In genomic region chr7:124810605-124811004, GRCh38 we compare ENCODE assay signal across 30 cellular contexts. TPM values are rescaled to one million over a fixed set of nuclear protein-coding genes. Genes with fewer than 3 reads are reported as not detected.
"Had no signal": no experiment of that assay in that cellular context is flagged by ENCODE, and none has a peak within 500 bp of the region (broad histone marks: within the 10 kb centered on the region; RNA-seq: fewer than 3 reads in every experiment).

No MANE protein-coding gene starts in this region.

- H3K27ac ChIP-seq: ascending aorta, body of pancreas, SJSA1 had no signal

- H3K27ac Mint-ChIP-seq: activated B cell treated with CpG ODN at 0.5 μM for 24 hours; activated CD4-positive, alpha-beta T cell treated with anti-CD3 and anti-CD28 coated beads, Interleukin-2, amount 10 ng/mL, durations not matched to agents 24 days and 14 days; activated CD8-positive, alpha-beta memory T cell treated with anti-CD3 and anti-CD28 coated beads, Interleukin-2, amount 10 ng/mL, durations not matched to agents 7 days and 5 days; activated naive CD4-positive, alpha-beta T cell treated with anti-CD3 and anti-CD28 coated beads, Interleukin-2, amount 50 U/mL, for 72 hours; activated naive CD8-positive, alpha-beta T cell treated with anti-CD3 and anti-CD28 coated beads, Interleukin-2, amount 50 U/mL, for 24 hours; activated T-cell treated with anti-CD3 and anti-CD28 coated beads, Interleukin-2, amount 50 U/mL, for 24 hours; activated T-helper 1 cell treated with anti-CD3 and anti-CD28 coated beads, Interleukin-12 subunit alpha, Interleukin-12 subunit beta, Interleukin-2, Interleukin-4 antibody, amounts not matched to agents 30 ng/mL and 10 ng/mL and 1 ng/mL, durations not matched to agents 14 hours and 24 hours and 36 hours; T-helper 1 cell treated with Interleukin-12 subunit alpha and Interleukin-12 subunit beta and Interleukin-4 antibody, amounts not matched to agents 30 μg/mL and 1 μg/mL, for 36 hours had no signal

- H3K27me3 ChIP-seq: ascending aorta, body of pancreas had no signal

- H3K4me3 ChIP-seq: ascending aorta, body of pancreas, SJSA1 had no signal

- H3K4me1 Mint-ChIP-seq: activated B cell treated with CpG ODN at 0.5 μM for 24 hours; activated CD4-positive, alpha-beta T cell treated with anti-CD3 and anti-CD28 coated beads, Interleukin-2, amount 10 ng/mL, durations not matched to agents 24 days and 14 days; activated CD8-positive, alpha-beta memory T cell treated with anti-CD3 and anti-CD28 coated beads, Interleukin-2, amount 10 ng/mL, durations not matched to agents 7 days and 5 days; activated naive CD8-positive, alpha-beta T cell treated with anti-CD3 and anti-CD28 coated beads, Interleukin-2, amount 50 U/mL, for 24 hours had no signal

- DNase-seq: activated B cell treated with CpG ODN at 0.5 μM for 24 hours; activated CD4-positive, alpha-beta T cell treated with anti-CD3 and anti-CD28 coated beads for 1 hour; activated CD4-positive, alpha-beta T cell treated with anti-CD3 and anti-CD28 coated beads, Interleukin-2, amount 10 ng/mL, durations not matched to agents 24 days and 14 days; activated CD4-positive, alpha-beta T cell treated with anti-CD3 and anti-CD28 coated beads, Interleukin-2, amount 50 U/mL, for 48 hours; activated CD8-positive, alpha-beta memory T cell treated with anti-CD3 and anti-CD28 coated beads, Interleukin-2, amount 10 ng/mL, durations not matched to agents 7 days and 5 days; activated effector memory CD4-positive, alpha-beta T cell treated with Interleukin-2 at 50 U/mL for 16 hours; activated naive CD4-positive, alpha-beta T cell treated with Interleukin-2 at 50 U/mL for 16 hours; activated naive CD8-positive, alpha-beta T cell treated with anti-CD3 and anti-CD28 coated beads, Interleukin-2, amount 50 U/mL, for 24 hours; activated T-cell treated with anti-CD3 and anti-CD28 coated beads, Interleukin-2, amount 50 U/mL, for 24 hours; amniotic stem cell; body of pancreas; central memory CD4-positive, alpha-beta T cell; Karpas-422; MM.1S; NCI-H1105; NCI-H1436; NCI-H1694 treated with DMSO at 0.1 percent for 48 hours; NCI-H2029 treated with DMSO at 0.1 percent for 48 hours; NCI-H510A treated with DMSO at 0.1 percent for 48 hours; NCI-H69; PC-3; SHP77; T-helper 9 cell had no signal

- H3K4me1 ChIP-seq: ascending aorta, SJSA1 had no signal

- FAIRE-seq: bronchial epithelial cell, RCC 7860 had no signal

- H3K4me3 Mint-ChIP-seq: activated B cell treated with CpG ODN at 0.5 μM for 24 hours; activated CD4-positive, alpha-beta T cell treated with anti-CD3 and anti-CD28 coated beads, Interleukin-2, amount 10 ng/mL, durations not matched to agents 24 days and 14 days; activated CD8-positive, alpha-beta memory T cell treated with anti-CD3 and anti-CD28 coated beads, Interleukin-2, amount 10 ng/mL, durations not matched to agents 7 days and 5 days; activated naive CD8-positive, alpha-beta T cell treated with anti-CD3 and anti-CD28 coated beads, Interleukin-2, amount 50 U/mL, for 24 hours; activated T-cell treated with anti-CD3 and anti-CD28 coated beads, Interleukin-2, amount 50 U/mL, for 24 hours; activated T-helper 1 cell treated with anti-CD3 and anti-CD28 coated beads, Interleukin-12 subunit alpha, Interleukin-12 subunit beta, Interleukin-2, Interleukin-4 antibody, amounts not matched to agents 30 ng/mL and 10 ng/mL and 1 ng/mL, durations not matched to agents 14 hours and 24 hours and 36 hours; T-helper 1 cell treated with Interleukin-12 subunit alpha and Interleukin-12 subunit beta and Interleukin-4 antibody, amounts not matched to agents 30 μg/mL and 1 μg/mL, for 36 hours had no signal

- ATAC-seq: activated CD8-positive, alpha-beta memory T cell treated with anti-CD3 and anti-CD28 coated beads, Interleukin-2, amount 10 ng/mL, durations not matched to agents 7 days and 5 days; activated naive CD4-positive, alpha-beta T cell treated with anti-CD3 and anti-CD28 coated beads, Interleukin-2, amount 50 U/mL, for 72 hours; activated naive CD8-positive, alpha-beta T cell treated with anti-CD3 and anti-CD28 coated beads, Interleukin-2, amount 50 U/mL, for 24 hours; body of pancreas; PC-3 had no signal

- H3K36me3 Mint-ChIP-seq: activated CD8-positive, alpha-beta memory T cell treated with anti-CD3 and anti-CD28 coated beads, Interleukin-2, amount 10 ng/mL, durations not matched to agents 7 days and 5 days; activated naive CD4-positive, alpha-beta T cell treated with anti-CD3 and anti-CD28 coated beads, Interleukin-2, amount 50 U/mL, for 72 hours had no signal

- H3K36me3 ChIP-seq: ascending aorta, SJSA1 had no signal

- H3K9me3 ChIP-seq: ascending aorta, body of pancreas, SJSA1 had no signal

- H3K9me3 Mint-ChIP-seq: activated B cell treated with CpG ODN at 0.5 μM for 24 hours; activated CD4-positive, alpha-beta T cell treated with anti-CD3 and anti-CD28 coated beads, Interleukin-2, amount 10 ng/mL, durations not matched to agents 24 days and 14 days; activated naive CD4-positive, alpha-beta T cell treated with anti-CD3 and anti-CD28 coated beads, Interleukin-2, amount 50 U/mL, for 72 hours; activated naive CD8-positive, alpha-beta T cell treated with anti-CD3 and anti-CD28 coated beads, Interleukin-2, amount 50 U/mL, for 24 hours; activated T-cell treated with anti-CD3 and anti-CD28 coated beads, Interleukin-2, amount 50 U/mL, for 24 hours; activated T-helper 1 cell treated with anti-CD3 and anti-CD28 coated beads, Interleukin-12 subunit alpha, Interleukin-12 subunit beta, Interleukin-2, Interleukin-4 antibody, amounts not matched to agents 30 ng/mL and 10 ng/mL and 1 ng/mL, durations not matched to agents 14 hours and 24 hours and 36 hours; T-helper 1 cell treated with Interleukin-12 subunit alpha and Interleukin-12 subunit beta and Interleukin-4 antibody, amounts not matched to agents 30 μg/mL and 1 μg/mL, for 36 hours had no signal

RNA-seq across cellular contexts. Expression of gene GPR37, which starts 45.0 kb away (rescaled TPM):
- total RNA-seq: activated B cell treated with CpG ODN at 0.5 μM for 24 hours; activated CD4-positive, alpha-beta T cell treated with anti-CD3 and anti-CD28 coated beads, Interleukin-2, amount 10 ng/mL, durations not matched to agents 24 days and 14 days; activated CD8-positive, alpha-beta memory T cell treated with anti-CD3 and anti-CD28 coated beads, Interleukin-2, amount 10 ng/mL, durations not matched to agents 7 days and 5 days; activated naive CD4-positive, alpha-beta T cell treated with anti-CD3 and anti-CD28 coated beads, Interleukin-2, amount 50 U/mL, for 72 hours; activated T-helper 1 cell treated with anti-CD3 and anti-CD28 coated beads, Interleukin-12 subunit alpha, Interleukin-12 subunit beta, Interleukin-2, Interleukin-4 antibody, amounts not matched to agents 30 ng/mL and 10 ng/mL and 1 ng/mL, durations not matched to agents 14 hours and 24 hours and 36 hours; ascending aorta; SJSA1 had no signal
